ENCODE assay signal across 7 cellular contexts in the genomic region with DNA sequence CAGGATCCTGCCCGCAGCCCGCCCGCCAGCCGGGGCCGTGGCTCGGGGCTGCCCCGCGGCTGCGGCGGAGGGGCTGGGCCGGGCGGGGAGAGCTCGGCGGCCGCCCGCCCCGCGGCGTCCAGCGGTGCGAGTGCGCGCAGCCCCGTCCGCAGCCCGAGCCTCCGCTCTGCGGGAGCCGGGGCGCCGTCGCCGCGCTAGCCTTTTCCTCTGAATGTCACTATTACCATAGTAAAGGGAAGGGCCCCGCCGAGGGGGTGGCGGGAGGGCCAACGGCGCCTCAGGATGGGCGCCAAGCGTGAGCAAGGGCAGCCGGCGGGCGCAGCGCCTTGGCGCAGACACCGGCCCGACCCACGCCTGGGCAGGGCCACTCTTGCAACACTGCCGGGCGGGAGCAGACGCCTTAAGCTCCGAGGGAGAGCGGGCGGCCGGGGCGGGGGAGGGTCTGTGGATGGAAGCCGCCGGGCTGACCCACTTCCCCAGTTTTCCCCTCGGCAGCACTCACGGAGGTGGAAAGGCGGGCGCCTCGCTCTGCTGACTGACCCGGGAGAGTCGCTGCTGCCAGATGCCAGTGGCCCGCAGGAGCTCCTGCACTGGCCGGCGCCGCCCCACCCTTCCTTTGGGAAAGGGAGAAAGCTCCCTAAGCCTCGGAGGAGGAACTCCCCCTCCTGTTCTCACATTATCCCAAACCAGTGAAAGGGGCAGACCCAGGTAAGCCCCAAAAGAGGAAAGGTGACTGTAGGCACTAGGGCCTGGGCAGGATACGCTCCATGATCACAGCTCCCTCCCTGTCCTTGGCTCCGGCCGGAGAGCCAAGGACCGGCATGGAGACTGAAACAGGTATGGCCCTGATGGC.
DNase-seq lines count a peak whose midpoint lies in the region; ATAC-seq and TF ChIP-seq lines count a peak whose summit lies in the region.

No MANE protein-coding gene starts in this region.

- in situ Hi-C loops in G401 (cut with HindIII; ENCODE audit: low sequenced_read_pairs): no loop called here

- H3K27ac ChIP-seq in gastroesophageal sphincter (no peak overlapping the region), neutrophil (no peak overlapping the region)

- DNase-seq in G401 (ENCODE audit: low spot score): peak; percentile 56
- DNase-seq in NCI-H1105 treated with DMSO at 0.1 percent for 48 hours (lab: John Stamatoyannopoulos, UW): peak; percentile 52
- peak; percentile 57 for DNase-seq in activated CD8-positive, alpha-beta memory T cell treated with anti-CD3 and anti-CD28 coated beads, Interleukin-2, amount 50 U/mL, for 48 hours
- no peak for DNase-seq in germinal center (ENCODE audit: low spot score)

- no peak for TF ChIP-seq CTCF in gastroesophageal sphincter (IDR thresholded peaks at IDR 0.05)
- no peak for TF ChIP-seq CTCF in neutrophil (IDR thresholded peaks at IDR 0.05)

- no peak for TF ChIP-seq EP300 in gastroesophageal sphincter (IDR thresholded peaks at IDR 0.05)

- WGBS in gastroesophageal sphincter (ENCODE audit: low coverage in 1 of 2), 2 donors: 0 to 1% methylated on average over 3 to 11 of the region's 75 CpGs

- H3K27me3 ChIP-seq in gastroesophageal sphincter (peaks cover 14% of the 10 kb centered on the region), neutrophil (peaks cover 90% of the 10 kb centered on the region)

- H3K4me1 ChIP-seq in gastroesophageal sphincter (peaks cover 0 to 18% (median 3%) of the 10 kb centered on the region in 3 donors), neutrophil (ENCODE audit: control insufficient read depth in 1 of 2, insufficient read depth in 1 of 2, low read depth in 1 of 2, low read length in 1 of 2) (peaks cover 0 to 6% of the 10 kb centered on the region in 2 experiments)

- H3K36me3 ChIP-seq in gastroesophageal sphincter (no peaks in the 10 kb centered on the region), neutrophil (no peaks in the 10 kb centered on the region)

- H3K9me3 ChIP-seq in gastroesophageal sphincter: peaks cover 0 to 2% (median 0%) of the 10 kb centered on the region in 3 donors
- no peaks in the 10 kb centered on the region for H3K9me3 ChIP-seq in neutrophil

- no peak for TF ChIP-seq POLR2A in gastroesophageal sphincter (IDR thresholded peaks at IDR 0.05)

- ATAC-seq in gastroesophageal sphincter: peak; percentile 78
- no peak for ATAC-seq in HG03159 (IDR thresholded peaks at IDR 0.05; ENCODE audit: unreplicated experiment)

- peak overlapping the region; percentile 33 to 58 for H3K4me3 ChIP-seq in gastroesophageal sphincter
- peak overlapping the region; percentile 37 to 46 for H3K4me3 ChIP-seq in neutrophil (ENCODE audit: low read depth in 1 of 2, low read length in 1 of 2)
